ENCODE assay signal across 8 cellular contexts in the genomic region with DNA sequence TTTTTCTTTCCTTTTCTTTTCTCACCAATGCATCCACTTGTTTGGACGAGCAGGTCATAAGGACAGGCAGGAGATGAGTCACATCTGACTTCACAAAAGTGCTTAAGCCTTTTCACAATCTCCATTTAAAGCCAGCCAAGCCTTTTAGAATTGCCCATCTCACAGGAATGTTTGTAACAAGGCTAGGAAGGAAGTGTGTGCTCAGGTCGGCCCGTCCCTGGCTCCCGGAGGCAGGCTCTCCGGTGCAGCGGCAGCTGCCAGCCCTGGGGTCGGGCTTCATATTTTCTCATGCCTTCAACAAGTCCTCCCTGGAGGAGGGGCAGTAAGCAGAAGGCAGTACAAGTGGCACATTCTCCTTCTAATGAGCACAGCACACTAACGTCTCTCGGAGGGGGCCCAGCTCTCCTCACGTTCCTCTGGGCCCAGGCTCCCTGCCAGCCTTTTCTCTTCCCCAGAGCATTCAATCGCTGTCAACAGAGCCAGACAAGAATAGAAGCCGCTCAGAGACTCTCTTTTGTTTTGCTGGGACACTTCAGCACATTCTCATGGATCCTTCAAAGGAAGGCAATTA.
DNase-seq lines count a peak whose midpoint lies in the region; ATAC-seq and TF ChIP-seq lines count a peak whose summit lies in the region.

No MANE protein-coding gene starts in this region.

- TF ChIP-seq CTCF in neural progenitor cell (IDR thresholded peaks at IDR 0.05), result no peak
- no peak for TF ChIP-seq CTCF in GM10248 (IDR thresholded peaks at IDR 0.05; ENCODE audit: control extremely low read depth, extremely low read depth, low read depth, missing control alignments)

- no peaks in the 10 kb centered on the region for H3K79me2 ChIP-seq in neural progenitor cell (ENCODE audit: low read depth)

- H3K4me1 ChIP-seq in neural progenitor cell, result peaks cover 70% of the 10 kb centered on the region

- H4K20me1 ChIP-seq in neural progenitor cell (ENCODE audit: low read depth), result no peaks in the 10 kb centered on the region

- POLR2A ChIA-PET in GM10248 (lab: Yijun Ruan, JAX), result no interaction called here

- peaks cover 38% of the 10 kb centered on the region for H3F3A ChIP-seq in neural progenitor cell (ENCODE audit: low read depth)

- peak overlapping the region; percentile 22 for H3K4me3 ChIP-seq in neural progenitor cell

- CTCF ChIA-PET in GM10248 (lab: Yijun Ruan, JAX), result interaction anchor here (1.2 to 1.4 kb wide), 2 partner anchors 10 to 63 kb away, joined by 3 read pairs; no protein-coding TSS in a partner anchor

- H3K9me3 Mint-ChIP-seq in neural progenitor cell, result peaks cover 19% of the 10 kb centered on the region
- no peaks in the 10 kb centered on the region for H3K9me3 Mint-ChIP-seq in activated T-helper 17 cell treated with anti-CD3 and anti-CD28 coated beads, Interleukin-2, amount 50 U/mL, for 72 hours

- ATAC-seq in esophagus mucosa, result peak; percentile 92
- ATAC-seq in activated T-helper 17 cell treated with anti-CD3 and anti-CD28 coated beads, Interleukin-2, amount 50 U/mL, for 72 hours (replicated peaks), result no peak

- no peaks in the 10 kb centered on the region for H3K27me3 ChIP-seq in neural progenitor cell

- H3K36me3 ChIP-seq in neural progenitor cell, result no peaks in the 10 kb centered on the region

- no peak overlapping the region for H3K9ac ChIP-seq in neural progenitor cell

- peak overlapping the region; percentile 97 for H3K27ac ChIP-seq in neural progenitor cell

- H3K4me3 Mint-ChIP-seq in neural progenitor cell, result peak overlapping the region; percentile 16
- no peak overlapping the region for H3K4me3 Mint-ChIP-seq in activated T-helper 17 cell treated with anti-CD3 and anti-CD28 coated beads, Interleukin-2, amount 50 U/mL, for 72 hours

- H2AFZ ChIP-seq in neural progenitor cell (replicated peaks), result no peak overlapping the region

- DNase-seq in Ammon's horn (ENCODE audit: low spot score) (peak; percentile 65), NCI-H345 treated with DMSO at 0.1 percent for 48 hours (lab: John Stamatoyannopoulos, UW; ENCODE audit: unreplicated experiment) (peak; percentile 58), neural progenitor cell (ENCODE audit: low spot score) (peak; percentile 92), GDM1 (lab: John Stamatoyannopoulos, UW) (no peak), GM10248 (ENCODE audit: extremely low spot score) (no peak)
- no peak for DNase-seq in activated CD8-positive, alpha-beta memory T cell treated with anti-CD3 and anti-CD28 coated beads for 24 hours

- peak overlapping the region; percentile 64 for H3K4me2 ChIP-seq in neural progenitor cell

- H3K36me3 Mint-ChIP-seq in neural progenitor cell, result peaks cover 4% of the 10 kb centered on the region
- H3K36me3 Mint-ChIP-seq in activated T-helper 17 cell treated with anti-CD3 and anti-CD28 coated beads, Interleukin-2, amount 50 U/mL, for 72 hours (ENCODE audit: low read depth), result no peaks in the 10 kb centered on the region

- peaks cover 11% of the 10 kb centered on the region for H3K27me3 Mint-ChIP-seq in neural progenitor cell (ENCODE audit: insufficient read depth, low read depth)
- peaks cover 49% of the 10 kb centered on the region for H3K27me3 Mint-ChIP-seq in activated T-helper 17 cell treated with anti-CD3 and anti-CD28 coated beads, Interleukin-2, amount 50 U/mL, for 72 hours

- H3K27ac Mint-ChIP-seq in neural progenitor cell, result peak overlapping the region; percentile 90
- no peak overlapping the region for H3K27ac Mint-ChIP-seq in activated T-helper 17 cell treated with anti-CD3 and anti-CD28 coated beads, Interleukin-2, amount 50 U/mL, for 72 hours

- peaks cover 65% of the 10 kb centered on the region for H3K4me1 Mint-ChIP-seq in neural progenitor cell
- H3K4me1 Mint-ChIP-seq in activated T-helper 17 cell treated with anti-CD3 and anti-CD28 coated beads, Interleukin-2, amount 50 U/mL, for 72 hours, result no peaks in the 10 kb centered on the region

- H3K9me3 ChIP-seq in neural progenitor cell (ENCODE audit: low read depth), result no peaks in the 10 kb centered on the region

Comparison
In these comparisons a context has a peak if more than half of its experiments do, and no peak if none do; other contexts are left out.
1. DNase-seq: peak in Ammon's horn (single experiment), NCI-H345 treated with DMSO at 0.1 percent for 48 hours (single experiment) and neural progenitor cell (single experiment); none in GDM1 (single experiment), activated CD8-positive, alpha-beta memory T cell treated with anti-CD3 and anti-CD28 coated beads for 24 hours (single experiment) and GM10248 (single experiment).